29 cellular contexts compared by ENCODE assay signal in genomic region chr19:27770095-27770494, GRCh38.
"Had no signal": no experiment of that assay in that cellular context is flagged by ENCODE, and none has a peak within 500 bp of the region (broad histone marks: within the 10 kb centered on the region; RNA-seq: fewer than 3 reads in every experiment).

No MANE protein-coding gene starts in this region.

- H3K4me1 ChIP-seq: left lung, neural progenitor cell, right atrium auricular region, right lobe of liver, tibial nerve, upper lobe of left lung, vagina had no signal

- H3K9ac ChIP-seq: neural progenitor cell had no signal

- H2AFZ ChIP-seq: hepatocyte, neural progenitor cell had no signal

- H3K9me3 ChIP-seq: neutrophil, right atrium auricular region, right lobe of liver had no signal

- H3K27ac ChIP-seq: hepatocyte, left lung, neural progenitor cell, neutrophil, ovary, right atrium auricular region, right lobe of liver, tibial nerve, upper lobe of left lung, vagina had no signal

- H3K4me2 ChIP-seq: hepatocyte, neural progenitor cell, smooth muscle cell had no signal

- H3K36me3 ChIP-seq: neural progenitor cell, neutrophil, ovary, right lobe of liver, vagina had no signal

- H3K4me1 Mint-ChIP-seq: mesothelial cell of epicardium; naive B cell; natural killer cell; nephron progenitor cell; neural progenitor cell; stimulated activated memory B cell treated with anti-CD40 and anti-IgM and Interleukin-4, amounts not matched to agents 10 μg/mL and 1 μg/mL and 100 μg/mL, for 72 hours; stimulated activated naive CD8-positive, alpha-beta T cell treated with anti-CD3 and anti-CD28 coated beads, Interleukin-15, amount 100 ng/mL, for 72 hours had no signal

- H3K27ac Mint-ChIP-seq: mesothelial cell of epicardium; natural killer cell; nephron progenitor cell; neural progenitor cell; progenitor cell of endocrine pancreas; stimulated activated memory B cell treated with anti-CD40 and anti-IgM and Interleukin-4, amounts not matched to agents 10 μg/mL and 1 μg/mL and 100 μg/mL, for 72 hours had no signal

- H3K4me3 Mint-ChIP-seq: mesothelial cell of epicardium; natural killer cell; nephron progenitor cell; neural progenitor cell; stimulated activated memory B cell treated with anti-CD40 and anti-IgM and Interleukin-4, amounts not matched to agents 10 μg/mL and 1 μg/mL and 100 μg/mL, for 72 hours; stimulated activated naive CD8-positive, alpha-beta T cell treated with anti-CD3 and anti-CD28 coated beads, Interleukin-15, amount 100 ng/mL, for 72 hours had no signal

- H3K27me3 ChIP-seq: hepatocyte, left lung, neural progenitor cell, neutrophil, ovary, right atrium auricular region, right lobe of liver, tibial nerve, upper lobe of left lung, vagina had no signal

- DNase-seq: kidney; left colon; left lung; mesendoderm; naive B cell; natural killer cell; nephron progenitor cell; occipital lobe; ovary; right lobe of liver; stimulated activated CD4-positive, alpha-beta T cell treated with anti-CD3 and anti-CD28 coated beads, Interleukin-1b, Interleukin-23, amount 100 ng/mL, for 48 hours; stimulated activated CD4-positive, alpha-beta T cell treated with anti-CD3 and anti-CD28 coated beads, Interleukin-2, amount 100 ng/mL, for 48 hours; stimulated activated CD4-positive, alpha-beta T cell treated with anti-CD3 and anti-CD28 coated beads, Interleukin-4, amount 100 ng/mL, for 4 hours; stimulated activated CD8-positive, alpha-beta memory T cell treated with anti-CD3 and anti-CD28 coated beads, Interleukin-4, amount 100 ng/mL, for 48 hours; stimulated activated naive CD4-positive, alpha-beta T cell treated with Interleukin-2 at 50 U/mL for 16 hours; stimulated activated naive CD8-positive, alpha-beta T cell treated with anti-CD3 and anti-CD28 coated beads, Interleukin-15, amount 100 ng/mL, for 72 hours; substantia nigra; upper lobe of left lung had no signal

- H3K27me3 Mint-ChIP-seq: naive B cell; progenitor cell of endocrine pancreas; stimulated activated memory B cell treated with anti-CD40 and anti-IgM and Interleukin-4, amounts not matched to agents 10 μg/mL and 1 μg/mL and 100 μg/mL, for 72 hours; stimulated activated naive CD8-positive, alpha-beta T cell treated with anti-CD3 and anti-CD28 coated beads, Interleukin-15, amount 100 ng/mL, for 72 hours had no signal

- H3K4me3 ChIP-seq: hepatocyte, left lung, lung, neural progenitor cell, ovary, right atrium auricular region, right lobe of liver, smooth muscle cell, tibial nerve, upper lobe of left lung, vagina had no signal

- H3K79me2 ChIP-seq: hepatocyte had no signal
